In genomic region chr16:30786115-30786935, GRCh38 we compare ENCODE assay signal across 8 cellular contexts. TPM values are rescaled to one million over a fixed set of nuclear protein-coding genes. Genes with fewer than 3 reads are reported as not detected.
A peak's percentile ranks its signal among the peaks of the same experiment; 100 is the strongest.
DNase-seq lines count a peak whose midpoint lies in the region; ATAC-seq and TF ChIP-seq lines count a peak whose summit lies in the region.

No MANE protein-coding gene starts in this region.

- H3K27ac ChIP-seq in SJCRH30 (peak overlapping the region; percentile 66), uterus (peak overlapping the region; percentile 84 to 90)

- no peaks in the 10 kb centered on the region for H3K9me3 Mint-ChIP-seq in endothelial cell (ENCODE audit: unreplicated experiment)

- H3K36me3 Mint-ChIP-seq in endothelial cell (ENCODE audit: low read depth, unreplicated experiment): peaks cover 13% of the 10 kb centered on the region

- no peak for TF ChIP-seq CTCF in endothelial cell (IDR thresholded peaks at IDR 0.05; ENCODE audit: unreplicated experiment)
- TF ChIP-seq CTCF in uterus (IDR thresholded peaks at IDR 0.05): no peak

- peaks cover 23% of the 10 kb centered on the region for H3K36me3 ChIP-seq in SJCRH30
- no peaks in the 10 kb centered on the region for H3K36me3 ChIP-seq in uterus

- H3K27me3 Mint-ChIP-seq in endothelial cell (ENCODE audit: unreplicated experiment): peaks cover 8% of the 10 kb centered on the region

- H3K4me1 ChIP-seq in SJCRH30: peaks cover 4% of the 10 kb centered on the region; the same call in 1 of the 2 replicates
- peaks cover 22% of the 10 kb centered on the region for H3K4me1 ChIP-seq in mononuclear cell (ENCODE audit: insufficient read depth, low read length)
- H3K4me1 ChIP-seq in uterus: peaks cover 8 to 10% of the 10 kb centered on the region in 2 donors

- no peak for TF ChIP-seq POLR2A in uterus (IDR thresholded peaks at IDR 0.05)

- no peak overlapping the region for H3K27ac Mint-ChIP-seq in endothelial cell (ENCODE audit: unreplicated experiment)

- intact Hi-C loops in Right ventricle myocardium inferior (cut with DNase I) (loop anchor here (2.0 kb wide), 1 partner anchor 18 kb away; no protein-coding TSS in a partner anchor), cardiac septum (cut with DNase I) (loop anchor here (5.0 kb wide), 2 partner anchors 106 to 136 kb away; partner anchors contain the start of genes BCL7C and FBXL19), uterus (cut with DNase I; ENCODE audit: low total_unique reads) (no loop called here)

- H3K27me3 ChIP-seq in SJCRH30: no peaks in the 10 kb centered on the region
- H3K27me3 ChIP-seq in mononuclear cell (ENCODE audit: insufficient read depth, low read length): no peaks in the 10 kb centered on the region
- H3K27me3 ChIP-seq in uterus: no peaks in the 10 kb centered on the region

- no peaks in the 10 kb centered on the region for H3K9me3 ChIP-seq in SJCRH30 (replicated peaks)
- no peaks in the 10 kb centered on the region for H3K9me3 ChIP-seq in mononuclear cell (ENCODE audit: low read depth, low read length)
- H3K9me3 ChIP-seq in uterus: no peaks in the 10 kb centered on the region

- ATAC-seq in Right ventricle myocardium inferior (peak; percentile 62), HG02885 (IDR thresholded peaks at IDR 0.05; ENCODE audit: poor library complexity, unreplicated experiment) (no peak), GM19397 (IDR thresholded peaks at IDR 0.05; ENCODE audit: unreplicated experiment) (no peak)

- H3K4me3 Mint-ChIP-seq in endothelial cell (ENCODE audit: unreplicated experiment): peak overlapping the region; percentile 90

- H3K4me3 ChIP-seq in SJCRH30: peak overlapping the region; percentile 97
- peak overlapping the region; percentile 72 for H3K4me3 ChIP-seq in mononuclear cell (ENCODE audit: low read length)
- H3K4me3 ChIP-seq in uterus: peak overlapping the region; percentile 78 to 80

- DNase-seq in Right ventricle myocardium inferior (ENCODE audit: missing footprints): no peak
- no peak for DNase-seq in cardiac septum (ENCODE audit: low spot score)
- peak; percentile 62 to 70 for DNase-seq in SJCRH30
- DNase-seq in endothelial cell (ENCODE audit: low spot score): peak; percentile 57
- DNase-seq in uterus: peak in 1 of 2 donors; percentile 39

- peaks cover 15% of the 10 kb centered on the region for H3K4me1 Mint-ChIP-seq in endothelial cell (ENCODE audit: unreplicated experiment)

RNA-seq across cellular contexts. Expression of gene ZNF629, which starts 0.7 kb away (rescaled TPM):
- 17.4 TPM for total RNA-seq in Right ventricle myocardium inferior
- total RNA-seq in cardiac septum: 22.7 TPM
- 28.6 and 29.8 TPM in 2 replicates for total RNA-seq in SJCRH30 (2014; rRNA removed; shearing (Covaris generic))
- total RNA-seq in endothelial cell (ENCODE audit: unreplicated experiment): 29.7 TPM
- total RNA-seq in mononuclear cell: 3.4 TPM
- 10 to 100 TPM in 2 of 4 donors, 1 to 10 TPM in 2; 5.4 to 25.5 (median 10.7) TPM for total RNA-seq in uterus

RNA-seq across cellular contexts. Expression of gene RNF40, which starts 24.2 kb away (rescaled TPM):
- total RNA-seq in Right ventricle myocardium inferior (42.6 TPM), cardiac septum (47.9 TPM), endothelial cell (ENCODE audit: unreplicated experiment) (108 TPM), mononuclear cell (44.1 TPM), uterus (100 to 1,000 TPM in 2 of 4 donors, 10 to 100 TPM in 2; 20.5 to 130 (median 86.0) TPM)
- 120 and 124 TPM in 2 replicates for total RNA-seq in SJCRH30 (2014; rRNA removed; shearing (Covaris generic))

RNA-seq across cellular contexts. Expression of gene CFAP119, which starts 24.5 kb away (rescaled TPM):
- total RNA-seq in Right ventricle myocardium inferior: 0.89 TPM
- 1.0 TPM for total RNA-seq in cardiac septum
- total RNA-seq in SJCRH30 (2014; rRNA removed; shearing (Covaris generic)): 4.1 and 4.2 TPM in 2 replicates
- total RNA-seq in endothelial cell (ENCODE audit: unreplicated experiment): 5.2 TPM
- total RNA-seq in mononuclear cell: 2.2 TPM
- 1 to 10 TPM in 2 of 4 donors, not detected in 2; 4.1 to 9.1 TPM for total RNA-seq in uterus

RNA-seq across cellular contexts. Expression of gene PHKG2, which starts 38.1 kb away (rescaled TPM):
- total RNA-seq in Right ventricle myocardium inferior (12.6 TPM), cardiac septum (13.2 TPM), endothelial cell (ENCODE audit: unreplicated experiment) (27.5 TPM), mononuclear cell (15.7 TPM), uterus (10 to 100 TPM; 13.5 to 44.7 (median 25.8) TPM)
- total RNA-seq in SJCRH30 (2014; rRNA removed; shearing (Covaris generic)): 26.3 and 26.4 TPM in 2 replicates

Comparison
In these comparisons a context has a peak if more than half of its experiments do, and no peak if none do; other contexts are left out.
1. DNase-seq: peak in SJCRH30 (2 of 2) and endothelial cell (single experiment); none in Right ventricle myocardium inferior (single experiment) and cardiac septum (single experiment).
2. Peak in every context shown above with its lines, with median percentiles within 50 percentile points of each other: H3K4me3 ChIP-seq.